ENCODE assay signal across 19 cellular contexts in the genomic region with DNA sequence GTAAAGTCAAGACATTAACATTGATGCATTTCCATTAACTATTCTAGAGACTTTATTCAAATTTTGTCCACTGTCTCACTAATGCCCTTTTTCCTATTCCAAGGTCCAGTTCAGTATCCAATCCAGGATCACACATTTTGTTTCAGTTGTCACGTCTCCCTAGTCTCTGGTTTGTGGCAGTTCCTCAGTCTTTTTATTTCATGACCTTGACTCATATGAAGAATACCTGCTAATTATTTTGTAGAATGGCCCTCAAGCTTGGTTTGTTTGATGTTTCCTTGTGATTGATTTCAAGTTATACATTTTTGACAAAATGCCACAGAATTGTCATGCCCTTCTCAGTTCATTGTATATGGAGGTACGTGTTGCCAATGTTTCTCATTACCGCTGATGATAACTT.
"Had no signal": no experiment of that assay in that cellular context is flagged by ENCODE, and none has a peak within 500 bp of the region (broad histone marks: within the 10 kb centered on the region; RNA-seq: fewer than 3 reads in every experiment).

No MANE protein-coding gene starts in this region.

- ATAC-seq: foreskin keratinocyte; naive thymus-derived CD8-positive, alpha-beta T cell; stimulated activated effector memory CD8-positive, alpha-beta T cell treated with anti-CD3 and anti-CD28 coated beads, Interleukin-12 subunit alpha, Interleukin-12 subunit beta, amount 100 ng/mL, for 72 hours; stimulated activated naive CD8-positive, alpha-beta T cell treated with anti-CD3 and anti-CD28 coated beads, Interleukin-15, Interleukin-2, amounts not matched to agents 100 U/mL and 50 U/mL, for 24 hours had no signal

- H3K9me3 ChIP-seq: neutrophil, ovary, testis had no signal

- H3K36me3 ChIP-seq: neutrophil, ovary had no signal

- H3K79me2 ChIP-seq: hepatocyte had no signal

- H2AFZ ChIP-seq: hepatocyte had no signal

- H3K4me2 ChIP-seq: hepatocyte had no signal

- FAIRE-seq: endothelial cell of umbilical vein had no signal

- H3K4me3 ChIP-seq: hepatocyte, lung, ovary, testis had no signal

- H3K27me3 ChIP-seq: foreskin keratinocyte, hepatocyte, ovary, testis had no signal

- H3K27ac ChIP-seq: foreskin keratinocyte, hepatocyte, neutrophil, ovary, testis had no signal

- DNase-seq: effector CD4-positive, alpha-beta T cell; endodermal cell; erythroblast; foreskin keratinocyte; kidney; left cardiac atrium; left ventricle myocardium superior; naive thymus-derived CD8-positive, alpha-beta T cell; ovary; right cardiac atrium; stimulated activated CD4-positive, alpha-beta T cell treated with anti-CD3 and anti-CD28 coated beads, Interleukin-4, amount 100 ng/mL, for 1 hour; stimulated activated CD8-positive, alpha-beta memory T cell treated with anti-CD3 and anti-CD28 coated beads, Interleukin-4, amount 100 ng/mL, for 48 hours; stimulated activated naive CD8-positive, alpha-beta T cell treated with anti-CD3 and anti-CD28 coated beads, Interleukin-15, Interleukin-2, amounts not matched to agents 100 U/mL and 50 U/mL, for 24 hours; testis had no signal
